Comparison of ENCODE assay signal across 8 cellular contexts in genomic region chr6:28400122-28400451, GRCh38. TPM values are rescaled to one million over a fixed set of nuclear protein-coding genes. Genes with fewer than 3 reads are reported as not detected.
DNase-seq lines count a peak whose midpoint lies in the region; ATAC-seq and TF ChIP-seq lines count a peak whose summit lies in the region.

No MANE protein-coding gene starts in this region.

- POLR2A ChIA-PET in AG04450 (lab: Yijun Ruan, JAX) = no interaction called here
- POLR2A ChIA-PET in naive thymus-derived CD8-positive, alpha-beta T cell (lab: Charles Lee) = interaction anchor here (1.3 kb wide), 1 partner anchor 43 kb away, joined by 4 read pairs; the partner anchor contains the start of gene ZSCAN23

- peaks cover 0 to 9% (median 0%) of the 10 kb centered on the region in 9 donors for H3K9me3 Mint-ChIP-seq in naive thymus-derived CD8-positive, alpha-beta T cell

- H3K27ac Mint-ChIP-seq in naive thymus-derived CD8-positive, alpha-beta T cell = peak overlapping the region; percentile 91 to 98 (median 96)

- DNase-seq in AG04450 (ENCODE audit: low read depth, low spot score) (no peak), MM.1S (no peak), NCI-H146 treated with DMSO at 0.1 percent for 48 hours (lab: John Stamatoyannopoulos, UW; ENCODE audit: unreplicated experiment) (no peak), GM13977 (ENCODE audit: low spot score) (no peak), NCI-H69 (lab: John Stamatoyannopoulos, UW) (no peak)
- no peak for DNase-seq in naive thymus-derived CD8-positive, alpha-beta T cell

- H4K20me1 ChIP-seq in MM.1S (ENCODE audit: insufficient read depth, low read length) = no peaks in the 10 kb centered on the region

- H3K79me2 ChIP-seq in MM.1S (ENCODE audit: low read length) = peaks cover 23% of the 10 kb centered on the region

- H3K4me1 Mint-ChIP-seq in naive thymus-derived CD8-positive, alpha-beta T cell = peaks cover 26 to 44% (median 41%) of the 10 kb centered on the region in 4 donors

- H3K27me3 ChIP-seq in AG04450 (ENCODE audit: control insufficient read depth, insufficient read depth, low read length) = no peaks in the 10 kb centered on the region
- H3K27me3 ChIP-seq in MM.1S (replicated peaks; ENCODE audit: insufficient read depth, low read length) = no peaks in the 10 kb centered on the region
- H3K27me3 ChIP-seq in duodenal mucosa (ENCODE audit: control insufficient read depth in 1 of 2, insufficient read depth in 2 of 2, low read length in 2 of 2) = peaks cover 0 to 2% of the 10 kb centered on the region in 2 donors

- CTCF ChIA-PET in AG04450 (lab: Charles Lee) = no interaction called here

- H3K27ac ChIP-seq in AG04450 (ENCODE audit: low read depth, low read length) = peak overlapping the region; percentile 81
- H3K27ac ChIP-seq in MM.1S (ENCODE audit: low read length) = peak overlapping the region; percentile 51; the same call in 1 of the 2 replicates
- no peak overlapping the region for H3K27ac ChIP-seq in duodenal mucosa (ENCODE audit: low read depth, low read length)

- in situ Hi-C loops in GM13977 (cut with MboI; ENCODE audit: low pct_unique_long_range_greater_than_20kb, low sequenced_read_pairs, unreplicated experiment) = no loop called here

- no peak for ATAC-seq in naive thymus-derived CD8-positive, alpha-beta T cell
- no peak for ATAC-seq in GM21360 (IDR thresholded peaks at IDR 0.05; ENCODE audit: unreplicated experiment)

- peaks cover 0 to 40% (median 34%) of the 10 kb centered on the region in 3 donors for H3K36me3 Mint-ChIP-seq in naive thymus-derived CD8-positive, alpha-beta T cell

- H3K27me3 Mint-ChIP-seq in naive thymus-derived CD8-positive, alpha-beta T cell = peaks cover 11 to 28% (median 17%) of the 10 kb centered on the region in 5 donors

- no peaks in the 10 kb centered on the region for H3K9me2 ChIP-seq in MM.1S (replicated peaks; ENCODE audit: insufficient read depth, low read length)

- H3K4me3 Mint-ChIP-seq in naive thymus-derived CD8-positive, alpha-beta T cell = peak overlapping the region; percentile 87 to 97 (median 95)

- H3F3A ChIP-seq in MM.1S (ENCODE audit: insufficient read depth, low read length) = peaks cover 3% of the 10 kb centered on the region; the same call in 1 of the 2 replicates

- peak overlapping the region; percentile 82 for H3K4me2 ChIP-seq in MM.1S (ENCODE audit: low read depth, low read length)

- H2AFZ ChIP-seq in MM.1S (ENCODE audit: low read length) = peak overlapping the region; percentile 99

- TF ChIP-seq CTCF in AG04450 (IDR thresholded peaks at IDR 0.05; ENCODE audit: low read depth, low read length) (no peak), MM.1S (IDR thresholded peaks at IDR 0.05; ENCODE audit: low read length) (no peak), GM13977 (IDR thresholded peaks at IDR 0.05; ENCODE audit: extremely low read depth, insufficient read depth, missing control alignments) (no peak)

- H3K36me3 ChIP-seq in MM.1S (replicated peaks; ENCODE audit: insufficient read depth, low read length) = no peaks in the 10 kb centered on the region
- H3K36me3 ChIP-seq in duodenal mucosa (ENCODE audit: control insufficient read depth in 1 of 2, insufficient read depth in 2 of 2, low read length in 2 of 2) = no peaks in the 10 kb centered on the region

- 0 out of 2 replicates have a peak, but pooled peaks cover 4% of the 10 kb centered on the region for H3K4me1 ChIP-seq in MM.1S (ENCODE audit: low read length)
- peaks cover 4 to 10% of the 10 kb centered on the region in 2 donors for H3K4me1 ChIP-seq in duodenal mucosa (ENCODE audit: control insufficient read depth in 1 of 2, insufficient read depth in 2 of 2, low read length in 2 of 2)

- peak overlapping the region; percentile 83 for H3K9ac ChIP-seq in MM.1S (ENCODE audit: low read length)
- peak overlapping the region; percentile 65 to 95 for H3K9ac ChIP-seq in duodenal mucosa (ENCODE audit: low read depth in 1 of 2, low read length in 2 of 2)

- H3K4me3 ChIP-seq in AG04450 (ENCODE audit: low read depth, low read length) (peak overlapping the region; percentile 98), MM.1S (ENCODE audit: low read length) (peak overlapping the region; percentile 95), duodenal mucosa (ENCODE audit: low read depth in 1 of 2, low read length in 2 of 2) (peak overlapping the region; percentile 88 to 96)

- H3K9me3 ChIP-seq in AG04450 (ENCODE audit: control insufficient read depth, insufficient read depth, low read length) (no peaks in the 10 kb centered on the region; the same call in 1 of the 2 replicates), MM.1S (replicated peaks; ENCODE audit: insufficient read depth, low read length) (no peaks in the 10 kb centered on the region), duodenal mucosa (ENCODE audit: control insufficient read depth in 1 of 2, low read length in 2 of 2) (no peaks in the 10 kb centered on the region)

RNA-seq across cellular contexts. Expression of gene ZSCAN12, which starts 0.5 kb away (rescaled TPM):
- polyA plus RNA-seq in AG04450 (2011; rRNA removed) = 4.0 and 5.5 TPM in 2 replicates
- polyA minus RNA-seq in AG04450 (2011; rRNA and poly(A)+ RNA removed) = 6.1 and 8.2 TPM in 2 replicates
- 10 to 100 TPM; 11.4 to 11.5 TPM for total RNA-seq in naive thymus-derived CD8-positive, alpha-beta T cell
- polyA plus RNA-seq in naive thymus-derived CD8-positive, alpha-beta T cell = 1 to 10 TPM; 1.8 to 3.8 (median 3.3) TPM

RNA-seq across cellular contexts. Expression of gene ZSCAN23, which starts 43.2 kb away (rescaled TPM):
- 3.5 and 4.6 TPM in 2 replicates for polyA plus RNA-seq in AG04450 (2011; rRNA removed)
- 7.1 and 7.5 TPM in 2 replicates for polyA minus RNA-seq in AG04450 (2011; rRNA and poly(A)+ RNA removed)
- total RNA-seq in naive thymus-derived CD8-positive, alpha-beta T cell = 1 to 10 TPM; 2.8 to 3.3 TPM
- 1 to 10 TPM in 2 of 3 donors, under 1 TPM in 1; 0.76 to 1.7 (median 1.1) TPM for polyA plus RNA-seq in naive thymus-derived CD8-positive, alpha-beta T cell

RNA-seq across cellular contexts. Expression of gene ZKSCAN3, which starts 50.3 kb away (rescaled TPM):
- polyA plus RNA-seq in AG04450 (2011; rRNA removed) = 4.7 and 6.0 TPM in 2 replicates
- 5.4 and 6.3 TPM in 2 replicates for polyA minus RNA-seq in AG04450 (2011; rRNA and poly(A)+ RNA removed)
- 10 to 100 TPM in 1 of 2 experiments, 1 to 10 TPM in 1; 8.7 to 11.1 TPM for total RNA-seq in naive thymus-derived CD8-positive, alpha-beta T cell
- polyA plus RNA-seq in naive thymus-derived CD8-positive, alpha-beta T cell = 1 to 10 TPM in 2 of 3 donors, under 1 TPM in 1; 0.81 to 4.0 (median 2.0) TPM
